In genomic region chr6:170147056-170147787, GRCh38 we compare ENCODE assay signal across 11 cellular contexts.
DNase-seq lines count a peak whose midpoint lies in the region; ATAC-seq lines count a peak whose summit lies in the region.
"Had no signal": no experiment of that assay in that cellular context is flagged by ENCODE, and none has a peak within 500 bp of the region (broad histone marks: within the 10 kb centered on the region; RNA-seq: fewer than 3 reads in every experiment).

No MANE protein-coding gene starts in this region.

- H3K27ac Mint-ChIP-seq in activated naive CD8-positive, alpha-beta T cell treated with anti-CD3 and anti-CD28 coated beads, Interleukin-2, amount 50 U/mL, for 24 hours, result peak overlapping the region; percentile 80

- H3K36me3 Mint-ChIP-seq in activated naive CD8-positive, alpha-beta T cell treated with anti-CD3 and anti-CD28 coated beads, Interleukin-2, amount 50 U/mL, for 24 hours (ENCODE audit: low read depth), result peaks cover 11% of the 10 kb centered on the region

- ATAC-seq in Right ventricle myocardium superior (ENCODE audit: poor library complexity), result peak; percentile 85
- ATAC-seq in activated naive CD8-positive, alpha-beta T cell treated with anti-CD3 and anti-CD28 coated beads, Interleukin-2, amount 50 U/mL, for 24 hours, result no peak
- no peak for ATAC-seq in HG02973 (IDR thresholded peaks at IDR 0.05; ENCODE audit: unreplicated experiment)
- no peak for ATAC-seq in GM21786 (IDR thresholded peaks at IDR 0.05; ENCODE audit: unreplicated experiment)
- ATAC-seq: PC-3 had no signal

- H3K27me3 Mint-ChIP-seq in activated naive CD8-positive, alpha-beta T cell treated with anti-CD3 and anti-CD28 coated beads, Interleukin-2, amount 50 U/mL, for 24 hours, result peaks cover 9% of the 10 kb centered on the region

- DNase-seq in Right ventricle myocardium superior (peak; percentile 57), cardiac septum (ENCODE audit: low spot score) (no peak), mucosa of gallbladder (ENCODE audit: low spot score) (peak; percentile 56), ecto neural progenitor cell (ENCODE audit: low spot score) (no peak)
- DNase-seq in activated naive CD8-positive, alpha-beta T cell treated with anti-CD3 and anti-CD28 coated beads, Interleukin-2, amount 50 U/mL, for 24 hours, result no peak
- DNase-seq in stimulated activated CD4-positive, alpha-beta T cell treated with anti-CD3 and anti-CD28 coated beads, Interleukin-2, amount 100 ng/mL, for 48 hours, result no peak
- DNase-seq: glutamatergic neuron, NCI-H146, PC-3 had no signal

- peak overlapping the region; percentile 34 for H3K4me3 Mint-ChIP-seq in activated naive CD8-positive, alpha-beta T cell treated with anti-CD3 and anti-CD28 coated beads, Interleukin-2, amount 50 U/mL, for 24 hours

- intact Hi-C loops in Right ventricle myocardium superior (cut with DNase I), result no loop called here
- intact Hi-C loops in cardiac septum (cut with DNase I), result no loop called here

- H3K9me3 Mint-ChIP-seq in activated naive CD8-positive, alpha-beta T cell treated with anti-CD3 and anti-CD28 coated beads, Interleukin-2, amount 50 U/mL, for 24 hours, result peaks cover 22% of the 10 kb centered on the region

- H3K4me1 Mint-ChIP-seq in activated naive CD8-positive, alpha-beta T cell treated with anti-CD3 and anti-CD28 coated beads, Interleukin-2, amount 50 U/mL, for 24 hours, result peaks cover 68% of the 10 kb centered on the region

Comparison
In these comparisons a context has a peak if more than half of its experiments do, and no peak if none do; other contexts are left out.
1. DNase-seq: peak in Right ventricle myocardium superior (single experiment) and mucosa of gallbladder (single experiment); none in cardiac septum (single experiment), activated naive CD8-positive, alpha-beta T cell treated with anti-CD3 and anti-CD28 coated beads, Interleukin-2, amount 50 U/mL, for 24 hours (single experiment), ecto neural progenitor cell (single experiment) and stimulated activated CD4-positive, alpha-beta T cell treated with anti-CD3 and anti-CD28 coated beads, Interleukin-2, amount 100 ng/mL, for 48 hours (0 of 2).